Comparison of ENCODE assay signal across 25 cellular contexts in genomic region chr7:144488977-144489376, GRCh38.
"Had no signal": no experiment of that assay in that cellular context is flagged by ENCODE, and none has a peak within 500 bp of the region (broad histone marks: within the 10 kb centered on the region; RNA-seq: fewer than 3 reads in every experiment).

No MANE protein-coding gene starts in this region.

- H3K27ac Mint-ChIP-seq: dendritic cell treated with granulocyte-macrophage colony-stimulating factor and Interleukin-4, amounts not matched to agents 40 ng/mL and 50 ng/mL, for 4 days; effector memory CD8-positive, alpha-beta T cell; endodermal cell had no signal

- H3K27ac ChIP-seq: colonic mucosa, epithelial cell of prostate, esophagus squamous epithelium, gastrocnemius medialis, heart right ventricle, left lung, lower lobe of right lung had no signal

- H3K9me3 Mint-ChIP-seq: dendritic cell treated with granulocyte-macrophage colony-stimulating factor and Interleukin-4, amounts not matched to agents 40 ng/mL and 50 ng/mL, for 4 days; effector memory CD8-positive, alpha-beta T cell had no signal

- DNase-seq: colonic mucosa; cortex of kidney; effector CD8-positive, alpha-beta T cell; effector memory CD8-positive, alpha-beta T cell; endodermal cell; erythroblast; esophagus squamous epithelium; foreskin fibroblast; foreskin melanocyte; gastrocnemius medialis; glutamatergic neuron; head of caudate nucleus; heart right ventricle; hippocampal formation; left cardiac atrium; left lung; left ventricle myocardium superior; lower lobe of right lung; mesenchymal stem cell; midbrain had no signal

- H3K27me3 Mint-ChIP-seq: dendritic cell treated with granulocyte-macrophage colony-stimulating factor and Interleukin-4, amounts not matched to agents 40 ng/mL and 50 ng/mL, for 4 days; effector memory CD8-positive, alpha-beta T cell had no signal

- H3K4me3 ChIP-seq: colonic mucosa, esophagus squamous epithelium, gastrocnemius medialis, heart right ventricle, left lung, lower lobe of right lung had no signal

- H3K4me1 ChIP-seq: colonic mucosa, esophagus squamous epithelium, gastrocnemius medialis, heart right ventricle, left lung, lower lobe of right lung had no signal

- H3K27me3 ChIP-seq: colonic mucosa, esophagus squamous epithelium, gastrocnemius medialis, heart right ventricle, left lung had no signal

- FAIRE-seq: endometrium, islet of Langerhans, keratinocyte had no signal

- H3K4me3 Mint-ChIP-seq: dendritic cell treated with granulocyte-macrophage colony-stimulating factor and Interleukin-4, amounts not matched to agents 40 ng/mL and 50 ng/mL, for 4 days; effector memory CD8-positive, alpha-beta T cell; endodermal cell had no signal

- H3K9me3 ChIP-seq: colonic mucosa, esophagus squamous epithelium, gastrocnemius medialis had no signal

- H3K36me3 ChIP-seq: colonic mucosa, esophagus squamous epithelium, gastrocnemius medialis, heart right ventricle, left lung, lower lobe of right lung had no signal
